In genomic region chr6:90364291-90364690, GRCh38 we compare ENCODE assay signal across 24 cellular contexts.
"Had no signal": no experiment of that assay in that cellular context is flagged by ENCODE, and none has a peak within 500 bp of the region (broad histone marks: within the 10 kb centered on the region; RNA-seq: fewer than 3 reads in every experiment).

No MANE protein-coding gene starts in this region.

- H3K36me3 Mint-ChIP-seq: naive thymus-derived CD4-positive, alpha-beta T cell had no signal

- H3K27me3 Mint-ChIP-seq: activated CD4-positive, alpha-beta memory T cell treated with anti-CD3 and anti-CD28 coated beads for 36 hours; activated naive CD8-positive, alpha-beta T cell treated with anti-CD3 and anti-CD28 coated beads for 36 hours had no signal

- DNase-seq: activated CD4-positive, alpha-beta memory T cell treated with anti-CD3 and anti-CD28 coated beads for 36 hours; activated CD4-positive, alpha-beta T cell treated with anti-CD3 and anti-CD28 coated beads for 4 hours; activated CD8-positive, alpha-beta memory T cell treated with anti-CD3 and anti-CD28 coated beads, Interleukin-2, amount 50 U/mL, for 4 hours; activated effector memory CD4-positive, alpha-beta T cell treated with anti-CD3 and anti-CD28 coated beads, Interleukin-2, amount 50 U/mL, for 16 hours; activated naive CD4-positive, alpha-beta T cell treated with anti-CD3 and anti-CD28 coated beads for 36 hours; activated naive CD8-positive, alpha-beta T cell treated with anti-CD3 and anti-CD28 coated beads for 36 hours; activated T-cell treated with anti-CD3 and anti-CD28 coated beads, Interleukin-2, amount 50 U/mL, for 1 hour; adrenal gland; aorta; body of pancreas; dorsolateral prefrontal cortex; effector memory CD4-positive, alpha-beta T cell; left ventricle myocardium inferior; naive thymus-derived CD4-positive, alpha-beta T cell; ovary; retina; sigmoid colon; small intestine; stimulated activated CD4-positive, alpha-beta T cell treated with anti-CD3 and anti-CD28 coated beads, Interleukin-4, amount 100 ng/mL, for 24 hours; stomach; upper lobe of left lung had no signal

- H3K4me3 Mint-ChIP-seq: activated CD4-positive, alpha-beta memory T cell treated with anti-CD3 and anti-CD28 coated beads for 36 hours; activated naive CD4-positive, alpha-beta T cell treated with anti-CD3 and anti-CD28 coated beads for 36 hours; activated naive CD8-positive, alpha-beta T cell treated with anti-CD3 and anti-CD28 coated beads for 36 hours; activated T-helper 1 cell treated with anti-CD3 and anti-CD28 coated beads, Interleukin-12 subunit alpha, Interleukin-12 subunit beta, Interleukin-2, Interleukin-4 antibody, amounts not matched to agents 30 ng/mL and 10 ng/mL and 1 ng/mL, durations not matched to agents 14 hours and 24 hours and 36 hours; naive thymus-derived CD4-positive, alpha-beta T cell; stimulated activated effector memory CD8-positive, alpha-beta T cell treated with anti-CD3 and anti-CD28 coated beads, Interleukin-12 subunit alpha, Interleukin-12 subunit beta, amount 100 ng/mL, for 72 hours had no signal

- ATAC-seq: body of pancreas; naive thymus-derived CD4-positive, alpha-beta T cell; stimulated activated effector memory CD8-positive, alpha-beta T cell treated with anti-CD3 and anti-CD28 coated beads, Interleukin-12 subunit alpha, Interleukin-12 subunit beta, amount 100 ng/mL, for 72 hours had no signal

- H3K27ac Mint-ChIP-seq: activated CD4-positive, alpha-beta memory T cell treated with anti-CD3 and anti-CD28 coated beads for 36 hours; activated naive CD4-positive, alpha-beta T cell treated with anti-CD3 and anti-CD28 coated beads for 36 hours; activated naive CD8-positive, alpha-beta T cell treated with anti-CD3 and anti-CD28 coated beads for 36 hours; activated T-helper 1 cell treated with anti-CD3 and anti-CD28 coated beads, Interleukin-12 subunit alpha, Interleukin-12 subunit beta, Interleukin-2, Interleukin-4 antibody, amounts not matched to agents 30 ng/mL and 10 ng/mL and 1 ng/mL, durations not matched to agents 14 hours and 24 hours and 36 hours; naive thymus-derived CD4-positive, alpha-beta T cell; progenitor cell of endocrine pancreas; stimulated activated effector memory CD8-positive, alpha-beta T cell treated with anti-CD3 and anti-CD28 coated beads, Interleukin-12 subunit alpha, Interleukin-12 subunit beta, amount 100 ng/mL, for 72 hours had no signal

- H3K9me3 Mint-ChIP-seq: activated naive CD4-positive, alpha-beta T cell treated with anti-CD3 and anti-CD28 coated beads for 36 hours; naive thymus-derived CD4-positive, alpha-beta T cell; stimulated activated effector memory CD8-positive, alpha-beta T cell treated with anti-CD3 and anti-CD28 coated beads, Interleukin-12 subunit alpha, Interleukin-12 subunit beta, amount 100 ng/mL, for 72 hours had no signal
